17 cellular contexts compared by ENCODE assay signal in the genomic region with DNA sequence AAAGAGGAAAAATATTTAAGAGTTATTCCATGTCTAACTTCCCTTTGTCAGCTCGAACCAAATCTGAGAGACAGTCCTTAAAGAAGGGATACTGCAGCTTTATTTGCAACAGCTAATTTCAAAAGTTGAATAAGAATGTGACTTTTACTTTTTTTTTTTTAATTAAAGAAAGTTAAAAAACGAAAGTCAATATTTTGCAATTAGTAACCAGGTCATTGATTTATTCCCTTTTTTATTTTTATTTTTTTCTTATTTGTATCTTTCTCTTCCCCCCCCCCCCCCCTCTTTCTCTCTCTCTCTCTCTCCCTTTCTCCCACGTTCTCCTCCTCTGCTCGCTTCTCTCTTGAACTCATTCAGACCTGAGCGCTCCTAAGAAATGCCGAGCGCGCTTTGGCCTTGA.
DNase-seq lines count a peak whose midpoint lies in the region; ATAC-seq, FAIRE-seq and TF ChIP-seq lines count a peak whose summit lies in the region.
"Had no signal": no experiment of that assay in that cellular context is flagged by ENCODE, and none has a peak within 500 bp of the region (broad histone marks: within the 10 kb centered on the region; RNA-seq: fewer than 3 reads in every experiment).

No MANE protein-coding gene starts in this region.

- no TSS peak for BruUV-seq in HepG2 (replicated peaks; lab: Mats Ljungman, UMichigan)

- TF ChIP-seq EP300 in HepG2 (IDR thresholded peaks at IDR 0.05; ENCODE audit: low read depth in 2 of 2, low read length in 2 of 2) = no peak
- TF ChIP-seq EP300 in HepG2 (CRISPR knock-in tag; IDR thresholded peaks at IDR 0.05; ENCODE audit: borderline replicate concordance) = no peak
- TF ChIP-seq EP300 in stomach (IDR thresholded peaks at IDR 0.05) = no peak

- H3K27ac ChIP-seq in HepG2 (ENCODE audit: extremely low read length, insufficient read depth, low read length) (no peak overlapping the region), right lobe of liver (no peak overlapping the region), stomach (no peak overlapping the region)
- H3K27ac ChIP-seq: 22Rv1, A549, C4-2B had no signal

- H3K9ac ChIP-seq in HepG2 (ENCODE audit: insufficient read depth, low read depth, low read length) = no peak overlapping the region

- TF ChIP-seq RAD21 in HepG2 (CRISPR knock-in tag; IDR thresholded peaks at IDR 0.05) = no peak

- H3K9me3 Mint-ChIP-seq in central memory CD8-positive, alpha-beta T cell = no peaks in the 10 kb centered on the region
- no peaks in the 10 kb centered on the region for H3K9me3 Mint-ChIP-seq in osteocyte (ENCODE audit: unreplicated experiment)
- H3K9me3 Mint-ChIP-seq: CD4-positive, alpha-beta T cell had no signal

- H2AFZ ChIP-seq in HepG2 (ENCODE audit: low read length) = no peak overlapping the region

- ATAC-seq in HepG2 = no peak
- ATAC-seq in right lobe of liver = no peak
- ATAC-seq in central memory CD8-positive, alpha-beta T cell (replicated peaks; ENCODE audit: extremely low read depth, poor library complexity, severe bottlenecking) = no peak
- ATAC-seq: A549, HCT116 had no signal

- TF ChIP-seq CTCF in HepG2 (CRISPR knock-in tag; IDR thresholded peaks at IDR 0.05) (no peak), right lobe of liver (IDR thresholded peaks at IDR 0.05) (no peak), osteocyte (IDR thresholded peaks at IDR 0.05) (no peak), stomach (IDR thresholded peaks at IDR 0.05) (no peak)

- H3K4me1 ChIP-seq in HepG2 (ENCODE audit: insufficient read depth, low read length) (no peaks in the 10 kb centered on the region), right lobe of liver (peaks cover 0 to 8% (median 0%) of the 10 kb centered on the region in 4 donors), stomach (peaks cover 0 to 34% (median 15%) of the 10 kb centered on the region in 4 donors)
- H3K4me1 ChIP-seq: Caco-2 had no signal

- no peaks in the 10 kb centered on the region for H3K27me3 Mint-ChIP-seq in central memory CD8-positive, alpha-beta T cell
- no peaks in the 10 kb centered on the region for H3K27me3 Mint-ChIP-seq in osteocyte (ENCODE audit: unreplicated experiment)
- H3K27me3 Mint-ChIP-seq: CD4-positive, alpha-beta T cell had no signal

- peaks cover 5% of the 10 kb centered on the region for H3K36me3 Mint-ChIP-seq in central memory CD8-positive, alpha-beta T cell (ENCODE audit: insufficient read depth)
- peaks cover 61% of the 10 kb centered on the region for H3K36me3 Mint-ChIP-seq in osteocyte (ENCODE audit: unreplicated experiment)

- no peak overlapping the region for H3K4me3 ChIP-seq in HepG2 (replicated peaks in 1 of 3; ENCODE audit: insufficient read depth in 1 of 3, low read depth in 2 of 3, low read length in 3 of 3)
- H3K4me3 ChIP-seq in right lobe of liver = no peak overlapping the region
- no peak overlapping the region for H3K4me3 ChIP-seq in stomach
- H3K4me3 ChIP-seq: A549 had no signal

- CTCF ChIA-PET in HepG2 (lab: Yijun Ruan, JAX; ENCODE audit: low intra/inter-chr PET ratio, low total read pairs) = no interaction called here

- H3K36me3 ChIP-seq in HepG2 (replicated peaks in 1 of 2; ENCODE audit: control insufficient read depth in 1 of 2, insufficient read depth in 2 of 2, low read length in 2 of 2) (peaks cover 33 to 81% of the 10 kb centered on the region in 2 experiments), right lobe of liver (peaks cover 0 to 45% (median 31%) of the 10 kb centered on the region in 4 donors), stomach (peaks cover 34 to 83% (median 75%) of the 10 kb centered on the region in 4 donors)

- in situ Hi-C loops in HepG2 (cut with HindIII; ENCODE audit: extremely low pct_ligation_motif_present, low pct_unique_long_range_greater_than_20kb) = no loop called here

- H3K27me3 ChIP-seq in HepG2 (ENCODE audit: control insufficient read depth in 1 of 2, insufficient read depth in 2 of 2, low read length in 2 of 2) (no peaks in the 10 kb centered on the region), right lobe of liver (no peaks in the 10 kb centered on the region), stomach (no peaks in the 10 kb centered on the region)

- peak overlapping the region; percentile 9 for H3K27ac Mint-ChIP-seq in central memory CD8-positive, alpha-beta T cell (ENCODE audit: low read depth)
- peak overlapping the region; percentile 47 for H3K27ac Mint-ChIP-seq in osteocyte (ENCODE audit: unreplicated experiment)
- H3K27ac Mint-ChIP-seq: CD4-positive, alpha-beta T cell had no signal

- no peak overlapping the region for H3K4me2 ChIP-seq in HepG2 (ENCODE audit: low read depth, low read length)
- H3K4me2 ChIP-seq: A549 had no signal

- DNase-seq in HepG2 (ENCODE audit: low spot score) = no peak
- DNase-seq in right lobe of liver = no peak
- no peak for DNase-seq in central memory CD8-positive, alpha-beta T cell (ENCODE audit: low spot score in 2 of 2)
- no peak for DNase-seq in osteocyte (ENCODE audit: extremely low spot score, unreplicated experiment)
- DNase-seq in stomach = no peak
- DNase-seq in islet precursor cell = no peak
- DNase-seq in HCEC 1CT = no peak
- DNase-seq: AML-193; CD4-positive, alpha-beta T cell had no signal

- 98% methylated on average over 8 of the region's 8 CpGs for WGBS in HepG2 (ENCODE audit: low lambda C conversion rate)
- WGBS in right lobe of liver (ENCODE audit: insufficient coverage, low coverage, low lambda C conversion rate, missing lambda C conversion rate) = 84% methylated on average over 8 of the region's 8 CpGs
- WGBS in stomach, 5 donors = 86 to 93% (median 91%) methylated on average over 8 of the region's 8 CpGs

- H4K20me1 ChIP-seq in HepG2 (ENCODE audit: insufficient read depth, low read length) = no peaks in the 10 kb centered on the region; the same call in none of the 2 replicates

- intact Hi-C loops in HepG2 (cut with micrococcal nuclease; ENCODE audit: unreplicated experiment) (no loop called here), right lobe of liver (cut with DNase I) (no loop called here), stomach (cut with DNase I; ENCODE audit: low total_unique reads) (no loop called here)

- no peak for FAIRE-seq in HepG2 (lab: Jason Lieb, UNC)
- FAIRE-seq: A549, D721Med, GM12891, GM19239 had no signal

- H3K79me2 ChIP-seq in HepG2 (ENCODE audit: insufficient read depth, low read length) = no peaks in the 10 kb centered on the region

- TF ChIP-seq POLR2A in HepG2 (IDR thresholded peaks at IDR 0.05; ENCODE audit: insufficient read depth in 1 of 2, low read depth in 2 of 2, low read length in 2 of 2) = no peak
- TF ChIP-seq POLR2A in right lobe of liver (IDR thresholded peaks at IDR 0.05) = no peak
- TF ChIP-seq POLR2A in stomach (IDR thresholded peaks at IDR 0.05) = no peak

- H3K4me1 Mint-ChIP-seq in central memory CD8-positive, alpha-beta T cell = no peaks in the 10 kb centered on the region
- H3K4me1 Mint-ChIP-seq in osteocyte (ENCODE audit: unreplicated experiment) = peaks cover 30% of the 10 kb centered on the region

- H3K9me3 ChIP-seq in HepG2 (ENCODE audit: low read length) = no peaks in the 10 kb centered on the region
- H3K9me3 ChIP-seq in right lobe of liver = no peaks in the 10 kb centered on the region
- H3K9me3 ChIP-seq in stomach = no peaks in the 10 kb centered on the region
- H3K9me3 ChIP-seq: A549, Caco-2 had no signal

- POLR2A ChIA-PET in HepG2 (lab: Yijun Ruan, JAX) = interaction anchor here (0.8 kb wide), 1 partner anchor 404 kb away, joined by 3 read pairs; no protein-coding TSS in a partner anchor

- no peak overlapping the region for H3K4me3 Mint-ChIP-seq in central memory CD8-positive, alpha-beta T cell
- no peak overlapping the region for H3K4me3 Mint-ChIP-seq in osteocyte (ENCODE audit: unreplicated experiment)
- H3K4me3 Mint-ChIP-seq: CD4-positive, alpha-beta T cell had no signal

TF ChIP-seq in HepG2, 621 proteins besides CTCF, POLR2A, EP300 and RAD21:
- no peak for TF ChIP-seq ZBTB42 (CRISPR knock-in tag; IDR thresholded peaks at IDR 0.05)
- TF ChIP-seq TCF7L2 (IDR thresholded peaks at IDR 0.05; ENCODE audit: low read depth, low read length) = 0 out of 2 replicates have a peak, but pooled peaks have one; percentile 5
- TF ChIP-seq ISL2 (CRISPR knock-in tag; IDR thresholded peaks at IDR 0.05) = no peak
- TF ChIP-seq MTA3 (CRISPR knock-in tag; IDR thresholded peaks at IDR 0.05) = no peak
- TF ChIP-seq HNRNPK (IDR thresholded peaks at IDR 0.05; ENCODE audit: low read depth, low read length, poor library complexity, severe bottlenecking) = peak; percentile 98
